In genomic region chr2:139293992-139294548, GRCh38 we compare ENCODE assay signal across 20 cellular contexts.
"Had no signal": no experiment of that assay in that cellular context is flagged by ENCODE, and none has a peak within 500 bp of the region (broad histone marks: within the 10 kb centered on the region; RNA-seq: fewer than 3 reads in every experiment).

No MANE protein-coding gene starts in this region.

- H3K9me3 ChIP-seq: spleen, upper lobe of right lung had no signal

- H3K27ac Mint-ChIP-seq: activated T-cell treated with anti-CD3 and anti-CD28 coated beads, Interleukin-2, amount 50 U/mL, for 72 hours; nephron progenitor cell; stimulated activated naive B cell treated with anti-CD40 and anti-IgM and Interleukin-4, amounts not matched to agents 10 μg/mL and 1 μg/mL and 100 μg/mL, for 72 hours had no signal

- H3K9me3 Mint-ChIP-seq: nephron progenitor cell had no signal

- H3K4me3 Mint-ChIP-seq: activated T-cell treated with anti-CD3 and anti-CD28 coated beads, Interleukin-2, amount 50 U/mL, for 72 hours; nephron progenitor cell; stimulated activated naive B cell treated with anti-CD40 and anti-IgM and Interleukin-4, amounts not matched to agents 10 μg/mL and 1 μg/mL and 100 μg/mL, for 72 hours had no signal

- H3K36me3 ChIP-seq: brain microvascular endothelial cell, spleen, upper lobe of right lung, WERI-Rb-1 had no signal

- DNase-seq: activated CD4-positive, alpha-beta T cell treated with anti-CD3 and anti-CD28 coated beads, Interleukin-2, amount 50 U/mL, for 4 hours; activated effector memory CD4-positive, alpha-beta T cell treated with anti-CD3 and anti-CD28 coated beads, Interleukin-2, amount 50 U/mL, for 16 hours; activated naive CD4-positive, alpha-beta T cell treated with anti-CD3 and anti-CD28 coated beads, Interleukin-2, amount 50 U/mL, for 16 hours; activated T-cell treated with anti-CD3 and anti-CD28 coated beads, Interleukin-2, amount 50 U/mL, for 72 hours; aorta; brain microvascular endothelial cell; central memory CD4-positive, alpha-beta T cell; dorsolateral prefrontal cortex; foreskin keratinocyte; glutamatergic neuron; hippocampal formation; left colon; nephron progenitor cell; nucleus accumbens; retina; spleen; stimulated activated naive B cell treated with anti-CD40 and anti-IgM and Interleukin-4, amounts not matched to agents 10 μg/mL and 1 μg/mL and 100 μg/mL, for 72 hours; upper lobe of right lung; WERI-Rb-1 had no signal

- H3K36me3 Mint-ChIP-seq: stimulated activated naive B cell treated with anti-CD40 and anti-IgM and Interleukin-4, amounts not matched to agents 10 μg/mL and 1 μg/mL and 100 μg/mL, for 72 hours had no signal

- H3K4me3 ChIP-seq: dorsolateral prefrontal cortex, lung, spleen, upper lobe of right lung had no signal

- ATAC-seq: activated T-cell treated with anti-CD3 and anti-CD28 coated beads, Interleukin-2, amount 50 U/mL, for 72 hours; foreskin keratinocyte; left colon; stimulated activated naive B cell treated with anti-CD40 and anti-IgM and Interleukin-4, amounts not matched to agents 10 μg/mL and 1 μg/mL and 100 μg/mL, for 72 hours; upper lobe of right lung had no signal

- H3K4me1 Mint-ChIP-seq: nephron progenitor cell; stimulated activated naive B cell treated with anti-CD40 and anti-IgM and Interleukin-4, amounts not matched to agents 10 μg/mL and 1 μg/mL and 100 μg/mL, for 72 hours had no signal

- H3K27me3 Mint-ChIP-seq: stimulated activated naive B cell treated with anti-CD40 and anti-IgM and Interleukin-4, amounts not matched to agents 10 μg/mL and 1 μg/mL and 100 μg/mL, for 72 hours had no signal

- H3K4me1 ChIP-seq: foreskin keratinocyte, spleen, upper lobe of right lung had no signal
